1 cellular context compared by ENCODE assay signal in genomic region chr1:32817815-32818786, GRCh38.
TF ChIP-seq lines count a peak whose summit lies in the region.

No MANE protein-coding gene starts in this region.

TF ChIP-seq in HepG2, 621 proteins besides CTCF, POLR2A, EP300 and RAD21 (continued from another document and continues in another):
- TF ChIP-seq, protein P1, sequence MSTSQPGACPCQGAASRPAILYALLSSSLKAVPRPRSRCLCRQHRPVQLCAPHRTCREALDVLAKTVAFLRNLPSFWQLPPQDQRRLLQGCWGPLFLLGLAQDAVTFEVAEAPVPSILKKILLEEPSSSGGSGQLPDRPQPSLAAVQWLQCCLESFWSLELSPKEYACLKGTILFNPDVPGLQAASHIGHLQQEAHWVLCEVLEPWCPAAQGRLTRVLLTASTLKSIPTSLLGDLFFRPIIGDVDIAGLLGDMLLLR (CRISPR knock-in tag; IDR thresholded peaks at IDR 0.05) = peak; percentile 66; the same call in 1 of the 2 replicates
- TF ChIP-seq NONO (IDR thresholded peaks at IDR 0.05) (no peak), NONO (CRISPR knock-in tag; conservative IDR thresholded peaks at IDR 0.05) (0 out of 2 replicates have a peak, but pooled peaks have one; percentile 31), TARDBP (CRISPR knock-in tag; IDR thresholded peaks at IDR 0.05) (no peak), ZNF782 (CRISPR knock-in tag; IDR thresholded peaks at IDR 0.05; ENCODE audit: borderline replicate concordance) (no peak), ZNF746 (CRISPR knock-in tag; IDR thresholded peaks at IDR 0.05) (peak; percentile 66; the same call in 1 of the 2 replicates), YEATS4 (CRISPR knock-in tag; IDR thresholded peaks at IDR 0.05; ENCODE audit: borderline replicate concordance) (0 out of 2 replicates have a peak, but pooled peaks have one; percentile 2), MTF2 (CRISPR knock-in tag; IDR thresholded peaks at IDR 0.05; ENCODE audit: borderline replicate concordance) (no peak), FOXO1 (CRISPR knock-in tag; IDR thresholded peaks at IDR 0.05) (no peak), ZSCAN29 (CRISPR knock-in tag; conservative IDR thresholded peaks at IDR 0.05) (peak; percentile 44; the same call in 1 of the 2 replicates), UBTF (CRISPR knock-in tag; IDR thresholded peaks at IDR 0.05) (peak; percentile 40; the same call in 1 of the 2 replicates), TBX3 (IDR thresholded peaks at IDR 0.05; ENCODE audit: borderline replicate concordance) (no peak), ZFP36 (IDR thresholded peaks at IDR 0.05; ENCODE audit: borderline replicate concordance, low read depth, low read length, partially characterized antibody) (no peak), ZNF276 (CRISPR knock-in tag; IDR thresholded peaks at IDR 0.05; ENCODE audit: low read depth) (no peak), ZNF879 (CRISPR knock-in tag; IDR thresholded peaks at IDR 0.05) (peak; percentile 50; the same call in 1 of the 2 replicates), ZNF3 (CRISPR knock-in tag; IDR thresholded peaks at IDR 0.05) (no peak), ZNF503 (CRISPR knock-in tag; IDR thresholded peaks at IDR 0.05) (no peak), SP5 (CRISPR knock-in tag; IDR thresholded peaks at IDR 0.05; ENCODE audit: borderline replicate concordance, low read depth) (peak; percentile 23; the same call in 1 of the 2 replicates), ZNF44 (CRISPR knock-in tag; IDR thresholded peaks at IDR 0.05) (no peak; the same call in 1 of the 2 replicates), ERF (CRISPR knock-in tag; IDR thresholded peaks at IDR 0.05) (no peak), AGO2 (optimal IDR thresholded peaks at IDR 0.05; ENCODE audit: low read depth, low read length) (peak; percentile 81), PAX8 (CRISPR knock-in tag; IDR thresholded peaks at IDR 0.05; ENCODE audit: borderline replicate concordance) (no peak; the same call in 1 of the 2 replicates), ZNF691 (CRISPR knock-in tag; IDR thresholded peaks at IDR 0.05; ENCODE audit: borderline replicate concordance, low read depth) (no peak; the same call in 1 of the 2 replicates), ZEB1 (IDR thresholded peaks at IDR 0.05; ENCODE audit: insufficient replicate concordance, low read depth) (no peak), CCAR2 (optimal IDR thresholded peaks at IDR 0.05; ENCODE audit: low read depth, low read length) (no peak), ZBTB8A (CRISPR knock-in tag; IDR thresholded peaks at IDR 0.05; ENCODE audit: borderline replicate concordance, low read depth) (peak; percentile 64; the same call in 1 of the 2 replicates), NRL (CRISPR knock-in tag; IDR thresholded peaks at IDR 0.05; ENCODE audit: borderline replicate concordance) (no peak), ZNF24 (IDR thresholded peaks at IDR 0.05) (no peak), CBX5 (CRISPR knock-in tag; IDR thresholded peaks at IDR 0.05; ENCODE audit: borderline replicate concordance) (no peak; the same call in 1 of the 2 replicates)
- TF ChIP-seq, protein P2, sequence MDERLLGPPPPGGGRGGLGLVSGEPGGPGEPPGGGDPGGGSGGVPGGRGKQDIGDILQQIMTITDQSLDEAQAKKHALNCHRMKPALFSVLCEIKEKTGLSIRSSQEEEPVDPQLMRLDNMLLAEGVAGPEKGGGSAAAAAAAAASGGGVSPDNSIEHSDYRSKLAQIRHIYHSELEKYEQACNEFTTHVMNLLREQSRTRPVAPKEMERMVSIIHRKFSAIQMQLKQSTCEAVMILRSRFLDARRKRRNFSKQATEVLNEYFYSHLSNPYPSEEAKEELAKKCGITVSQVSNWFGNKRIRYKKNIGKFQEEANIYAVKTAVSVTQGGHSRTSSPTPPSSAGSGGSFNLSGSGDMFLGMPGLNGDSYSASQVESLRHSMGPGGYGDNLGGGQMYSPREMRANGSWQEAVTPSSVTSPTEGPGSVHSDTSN (CRISPR knock-in tag; IDR thresholded peaks at IDR 0.05) = no peak
- TF ChIP-seq, protein P3, sequence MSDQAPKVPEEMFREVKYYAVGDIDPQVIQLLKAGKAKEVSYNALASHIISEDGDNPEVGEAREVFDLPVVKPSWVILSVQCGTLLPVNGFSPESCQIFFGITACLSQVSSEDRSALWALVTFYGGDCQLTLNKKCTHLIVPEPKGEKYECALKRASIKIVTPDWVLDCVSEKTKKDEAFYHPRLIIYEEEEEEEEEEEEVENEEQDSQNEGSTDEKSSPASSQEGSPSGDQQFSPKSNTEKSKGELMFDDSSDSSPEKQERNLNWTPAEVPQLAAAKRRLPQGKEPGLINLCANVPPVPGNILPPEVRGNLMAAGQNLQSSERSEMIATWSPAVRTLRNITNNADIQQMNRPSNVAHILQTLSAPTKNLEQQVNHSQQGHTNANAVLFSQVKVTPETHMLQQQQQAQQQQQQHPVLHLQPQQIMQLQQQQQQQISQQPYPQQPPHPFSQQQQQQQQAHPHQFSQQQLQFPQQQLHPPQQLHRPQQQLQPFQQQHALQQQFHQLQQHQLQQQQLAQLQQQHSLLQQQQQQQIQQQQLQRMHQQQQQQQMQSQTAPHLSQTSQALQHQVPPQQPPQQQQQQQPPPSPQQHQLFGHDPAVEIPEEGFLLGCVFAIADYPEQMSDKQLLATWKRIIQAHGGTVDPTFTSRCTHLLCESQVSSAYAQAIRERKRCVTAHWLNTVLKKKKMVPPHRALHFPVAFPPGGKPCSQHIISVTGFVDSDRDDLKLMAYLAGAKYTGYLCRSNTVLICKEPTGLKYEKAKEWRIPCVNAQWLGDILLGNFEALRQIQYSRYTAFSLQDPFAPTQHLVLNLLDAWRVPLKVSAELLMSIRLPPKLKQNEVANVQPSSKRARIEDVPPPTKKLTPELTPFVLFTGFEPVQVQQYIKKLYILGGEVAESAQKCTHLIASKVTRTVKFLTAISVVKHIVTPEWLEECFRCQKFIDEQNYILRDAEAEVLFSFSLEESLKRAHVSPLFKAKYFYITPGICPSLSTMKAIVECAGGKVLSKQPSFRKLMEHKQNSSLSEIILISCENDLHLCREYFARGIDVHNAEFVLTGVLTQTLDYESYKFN (CRISPR knock-in tag; conservative IDR thresholded peaks at IDR 0.05) = no peak; the same call in 1 of the 2 replicates
- TF ChIP-seq, protein P4, sequence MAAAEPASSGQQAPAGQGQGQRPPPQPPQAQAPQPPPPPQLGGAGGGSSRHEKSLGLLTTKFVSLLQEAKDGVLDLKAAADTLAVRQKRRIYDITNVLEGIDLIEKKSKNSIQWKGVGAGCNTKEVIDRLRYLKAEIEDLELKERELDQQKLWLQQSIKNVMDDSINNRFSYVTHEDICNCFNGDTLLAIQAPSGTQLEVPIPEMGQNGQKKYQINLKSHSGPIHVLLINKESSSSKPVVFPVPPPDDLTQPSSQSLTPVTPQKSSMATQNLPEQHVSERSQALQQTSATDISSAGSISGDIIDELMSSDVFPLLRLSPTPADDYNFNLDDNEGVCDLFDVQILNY (CRISPR knock-in tag; conservative IDR thresholded peaks at IDR 0.05) = peak; percentile 51; the same call in 1 of the 2 replicates
- TF ChIP-seq, protein P5, sequence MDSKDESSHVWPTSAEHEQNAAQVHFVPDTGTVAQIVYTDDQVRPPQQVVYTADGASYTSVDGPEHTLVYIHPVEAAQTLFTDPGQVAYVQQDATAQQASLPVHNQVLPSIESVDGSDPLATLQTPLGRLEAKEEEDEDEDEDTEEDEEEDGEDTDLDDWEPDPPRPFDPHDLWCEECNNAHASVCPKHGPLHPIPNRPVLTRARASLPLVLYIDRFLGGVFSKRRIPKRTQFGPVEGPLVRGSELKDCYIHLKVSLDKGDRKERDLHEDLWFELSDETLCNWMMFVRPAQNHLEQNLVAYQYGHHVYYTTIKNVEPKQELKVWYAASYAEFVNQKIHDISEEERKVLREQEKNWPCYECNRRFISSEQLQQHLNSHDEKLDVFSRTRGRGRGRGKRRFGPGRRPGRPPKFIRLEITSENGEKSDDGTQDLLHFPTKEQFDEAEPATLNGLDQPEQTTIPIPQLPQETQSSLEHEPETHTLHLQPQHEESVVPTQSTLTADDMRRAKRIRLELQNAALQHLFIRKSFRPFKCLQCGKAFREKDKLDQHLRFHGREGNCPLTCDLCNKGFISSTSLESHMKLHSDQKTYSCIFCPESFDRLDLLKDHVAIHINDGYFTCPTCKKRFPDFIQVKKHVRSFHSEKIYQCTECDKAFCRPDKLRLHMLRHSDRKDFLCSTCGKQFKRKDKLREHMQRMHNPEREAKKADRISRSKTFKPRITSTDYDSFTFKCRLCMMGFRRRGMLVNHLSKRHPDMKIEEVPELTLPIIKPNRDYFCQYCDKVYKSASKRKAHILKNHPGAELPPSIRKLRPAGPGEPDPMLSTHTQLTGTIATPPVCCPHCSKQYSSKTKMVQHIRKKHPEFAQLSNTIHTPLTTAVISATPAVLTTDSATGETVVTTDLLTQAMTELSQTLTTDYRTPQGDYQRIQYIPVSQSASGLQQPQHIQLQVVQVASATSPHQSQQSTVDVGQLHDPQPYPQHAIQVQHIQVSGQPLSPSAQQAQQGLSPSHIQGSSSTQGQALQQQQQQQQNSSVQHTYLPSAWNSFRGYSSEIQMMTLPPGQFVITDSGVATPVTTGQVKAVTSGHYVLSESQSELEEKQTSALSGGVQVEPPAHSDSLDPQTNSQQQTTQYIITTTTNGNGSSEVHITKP (CRISPR knock-in tag; IDR thresholded peaks at IDR 0.05; ENCODE audit: low read depth) = 0 out of 2 replicates have a peak, but pooled peaks have one; percentile 16
- TF ChIP-seq, protein P6, sequence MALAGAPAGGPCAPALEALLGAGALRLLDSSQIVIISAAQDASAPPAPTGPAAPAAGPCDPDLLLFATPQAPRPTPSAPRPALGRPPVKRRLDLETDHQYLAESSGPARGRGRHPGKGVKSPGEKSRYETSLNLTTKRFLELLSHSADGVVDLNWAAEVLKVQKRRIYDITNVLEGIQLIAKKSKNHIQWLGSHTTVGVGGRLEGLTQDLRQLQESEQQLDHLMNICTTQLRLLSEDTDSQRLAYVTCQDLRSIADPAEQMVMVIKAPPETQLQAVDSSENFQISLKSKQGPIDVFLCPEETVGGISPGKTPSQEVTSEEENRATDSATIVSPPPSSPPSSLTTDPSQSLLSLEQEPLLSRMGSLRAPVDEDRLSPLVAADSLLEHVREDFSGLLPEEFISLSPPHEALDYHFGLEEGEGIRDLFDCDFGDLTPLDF (CRISPR knock-in tag; IDR thresholded peaks at IDR 0.05) = peak; percentile 84
- TF ChIP-seq, protein P7, sequence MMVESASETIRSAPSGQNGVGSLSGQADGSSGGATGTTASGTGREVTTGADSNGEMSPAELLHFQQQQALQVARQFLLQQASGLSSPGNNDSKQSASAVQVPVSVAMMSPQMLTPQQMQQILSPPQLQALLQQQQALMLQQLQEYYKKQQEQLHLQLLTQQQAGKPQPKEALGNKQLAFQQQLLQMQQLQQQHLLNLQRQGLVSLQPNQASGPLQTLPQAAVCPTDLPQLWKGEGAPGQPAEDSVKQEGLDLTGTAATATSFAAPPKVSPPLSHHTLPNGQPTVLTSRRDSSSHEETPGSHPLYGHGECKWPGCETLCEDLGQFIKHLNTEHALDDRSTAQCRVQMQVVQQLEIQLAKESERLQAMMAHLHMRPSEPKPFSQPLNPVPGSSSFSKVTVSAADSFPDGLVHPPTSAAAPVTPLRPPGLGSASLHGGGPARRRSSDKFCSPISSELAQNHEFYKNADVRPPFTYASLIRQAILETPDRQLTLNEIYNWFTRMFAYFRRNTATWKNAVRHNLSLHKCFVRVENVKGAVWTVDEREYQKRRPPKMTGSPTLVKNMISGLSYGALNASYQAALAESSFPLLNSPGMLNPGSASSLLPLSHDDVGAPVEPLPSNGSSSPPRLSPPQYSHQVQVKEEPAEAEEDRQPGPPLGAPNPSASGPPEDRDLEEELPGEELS (CRISPR knock-in tag; IDR thresholded peaks at IDR 0.05) = no peak
